Comparison of ENCODE assay signal across 14 cellular contexts in the genomic region with DNA sequence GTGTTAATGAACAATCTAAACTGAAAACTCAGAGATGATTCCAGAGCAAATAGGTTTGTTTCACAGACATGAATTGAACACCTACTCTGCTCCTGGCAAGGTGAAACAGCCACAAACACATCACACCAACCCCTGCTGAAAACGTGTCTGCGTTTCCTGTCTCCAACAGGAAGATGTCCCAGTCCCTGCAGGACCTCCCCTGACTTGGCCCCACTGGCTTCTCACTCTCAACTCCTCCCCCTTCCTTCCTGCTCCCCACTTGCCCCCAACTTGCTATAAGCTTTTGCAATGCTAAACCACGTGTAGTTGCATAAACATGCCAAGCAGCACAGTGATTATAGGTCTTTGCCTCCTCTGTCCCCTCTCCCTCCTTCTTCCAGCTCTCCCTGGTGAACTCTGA.
DNase-seq lines count a peak whose midpoint lies in the region; ATAC-seq, FAIRE-seq and TF ChIP-seq lines count a peak whose summit lies in the region.
"Had no signal": no experiment of that assay in that cellular context is flagged by ENCODE, and none has a peak within 500 bp of the region (broad histone marks: within the 10 kb centered on the region; RNA-seq: fewer than 3 reads in every experiment).

No MANE protein-coding gene starts in this region.

- CTCF ChIA-PET in HepG2 (lab: Yijun Ruan, JAX; ENCODE audit: low intra/inter-chr PET ratio, low total read pairs) = no interaction called here

- no peaks in the 10 kb centered on the region for H3K36me3 Mint-ChIP-seq in immature natural killer cell

- H3K27me3 ChIP-seq in right lobe of liver (no peaks in the 10 kb centered on the region), HepG2 (ENCODE audit: control insufficient read depth in 1 of 2, insufficient read depth in 2 of 2, low read length in 2 of 2) (no peaks in the 10 kb centered on the region), transverse colon (no peaks in the 10 kb centered on the region), dorsolateral prefrontal cortex (peaks cover 0 to 46% (median 6%) of the 10 kb centered on the region in 45 donors)
- H3K27me3 ChIP-seq: gastrocnemius medialis had no signal

- in situ Hi-C loops in HepG2 (cut with HindIII; ENCODE audit: extremely low pct_ligation_motif_present, low pct_unique_long_range_greater_than_20kb) (no loop called here), transverse colon (cut with MboI; ENCODE audit: low pct_ligation_motif_present in 1 of 4, low pct_unique_long_range_greater_than_20kb in 1 of 4, low sequenced_read_pairs in 3 of 4) (no loop called here)

- ATAC-seq in right lobe of liver (peak in 3 of 4 donors; percentile 36 to 50 (median 43)), HepG2 (no peak)
- ATAC-seq: gastrocnemius medialis had no signal

- POLR2A ChIA-PET in HepG2 (lab: Yijun Ruan, JAX) = no interaction called here

- peak overlapping the region; percentile 42 to 80 (median 56) for H3K4me3 Mint-ChIP-seq in immature natural killer cell
- H3K4me3 Mint-ChIP-seq: activated B cell treated with CpG ODN at 0.5 μM for 24 hours had no signal

- no peak for DNase-seq in right lobe of liver
- DNase-seq in HepG2 (ENCODE audit: low spot score) = no peak
- peak; percentile 11 for DNase-seq in activated CD8-positive, alpha-beta memory T cell treated with anti-CD3 and anti-CD28 coated beads, Interleukin-2, amount 50 U/mL, for 1 hour (ENCODE audit: extremely low read depth)
- DNase-seq in immature natural killer cell = peak; percentile 56 to 72 (median 60)
- peak; percentile 9 for DNase-seq in transverse colon
- no peak for DNase-seq in occipital lobe (lab: John Stamatoyannopoulos, UW)
- DNase-seq in dorsolateral prefrontal cortex = no peak
- DNase-seq in head of caudate nucleus = no peak
- DNase-seq: activated B cell treated with CpG ODN at 0.5 μM for 24 hours; effector CD4-positive, alpha-beta T cell; gastrocnemius medialis; kidney; NCI-H1930 had no signal

- TF ChIP-seq CTCF in right lobe of liver (IDR thresholded peaks at IDR 0.05) = no peak
- no peak for TF ChIP-seq CTCF in HepG2 (CRISPR knock-in tag; IDR thresholded peaks at IDR 0.05)
- no peak for TF ChIP-seq CTCF in transverse colon (IDR thresholded peaks at IDR 0.05)
- TF ChIP-seq CTCF in dorsolateral prefrontal cortex (IDR thresholded peaks at IDR 0.05 in 54 of 56, conservative IDR thresholded peaks at IDR 0.05 in 2 of 56; ENCODE audit: low read depth in 1 of 56, partially characterized antibody in 56 of 56) = no peak

- peaks cover 43 to 46% of the 10 kb centered on the region in 2 donors for H3K4me1 Mint-ChIP-seq in immature natural killer cell
- H3K4me1 Mint-ChIP-seq: activated B cell treated with CpG ODN at 0.5 μM for 24 hours had no signal

- TF ChIP-seq POLR2A in right lobe of liver (IDR thresholded peaks at IDR 0.05) = no peak
- TF ChIP-seq POLR2A in HepG2 (IDR thresholded peaks at IDR 0.05; ENCODE audit: insufficient read depth in 1 of 2, low read depth in 2 of 2, low read length in 2 of 2) = no peak
- TF ChIP-seq POLR2A in transverse colon (IDR thresholded peaks at IDR 0.05) = no peak

- no peaks in the 10 kb centered on the region for H3K36me3 ChIP-seq in right lobe of liver
- H3K36me3 ChIP-seq in HepG2 (replicated peaks in 1 of 2; ENCODE audit: control insufficient read depth in 1 of 2, insufficient read depth in 2 of 2, low read length in 2 of 2) = no peaks in the 10 kb centered on the region
- H3K36me3 ChIP-seq in transverse colon = no peaks in the 10 kb centered on the region
- H3K36me3 ChIP-seq: gastrocnemius medialis had no signal

- H3K9me3 Mint-ChIP-seq in immature natural killer cell = no peaks in the 10 kb centered on the region

- TF ChIP-seq EP300 in HepG2 (IDR thresholded peaks at IDR 0.05; ENCODE audit: low read depth in 2 of 2, low read length in 2 of 2) = no peak
- no peak for TF ChIP-seq EP300 in HepG2 (CRISPR knock-in tag; IDR thresholded peaks at IDR 0.05; ENCODE audit: borderline replicate concordance)
- TF ChIP-seq EP300 in transverse colon (IDR thresholded peaks at IDR 0.05; ENCODE audit: low read depth) = no peak

- H3K4me1 ChIP-seq in right lobe of liver (no peaks in the 10 kb centered on the region), HepG2 (ENCODE audit: insufficient read depth, low read length) (no peaks in the 10 kb centered on the region), transverse colon (no peaks in the 10 kb centered on the region)
- H3K4me1 ChIP-seq: gastrocnemius medialis had no signal

- no peak overlapping the region for H2AFZ ChIP-seq in HepG2 (ENCODE audit: low read length)

- BruUV-seq in HepG2 (replicated peaks; lab: Mats Ljungman, UMichigan) = no TSS peak

- H3K9me3 ChIP-seq in right lobe of liver (no peaks in the 10 kb centered on the region), HepG2 (ENCODE audit: low read length) (peaks cover 28% of the 10 kb centered on the region; the same call in 1 of the 2 replicates), transverse colon (no peaks in the 10 kb centered on the region)
- H3K9me3 ChIP-seq: gastrocnemius medialis had no signal

- H3K27ac Mint-ChIP-seq in immature natural killer cell = peak overlapping the region; percentile 6 to 85 (median 68)
- H3K27ac Mint-ChIP-seq: activated B cell treated with CpG ODN at 0.5 μM for 24 hours had no signal

- H3K27ac ChIP-seq in right lobe of liver (no peak overlapping the region), HepG2 (ENCODE audit: extremely low read length, insufficient read depth, low read length) (no peak overlapping the region), transverse colon (no peak overlapping the region), dorsolateral prefrontal cortex (no peak overlapping the region)
- H3K27ac ChIP-seq: gastrocnemius medialis had no signal

- 5% methylated on average over 3 of the region's 3 CpGs for WGBS in right lobe of liver (ENCODE audit: insufficient coverage, low coverage, low lambda C conversion rate, missing lambda C conversion rate)
- 3% methylated on average over 3 of the region's 3 CpGs for WGBS in HepG2 (ENCODE audit: low lambda C conversion rate)
- WGBS in transverse colon (ENCODE audit: low coverage in 1 of 2), 2 donors = 18 to 19% methylated on average over 3 of the region's 3 CpGs

- H3K4me3 ChIP-seq in right lobe of liver (no peak overlapping the region), HepG2 (replicated peaks in 1 of 3; ENCODE audit: insufficient read depth in 1 of 3, low read depth in 2 of 3, low read length in 3 of 3) (no peak overlapping the region), transverse colon (no peak overlapping the region), dorsolateral prefrontal cortex (no peak overlapping the region)
- H3K4me3 ChIP-seq: gastrocnemius medialis had no signal

- no peaks in the 10 kb centered on the region for H3K79me2 ChIP-seq in HepG2 (ENCODE audit: insufficient read depth, low read length)

- H4K20me1 ChIP-seq in HepG2 (ENCODE audit: insufficient read depth, low read length) = no peaks in the 10 kb centered on the region

- FAIRE-seq in HepG2 (lab: Jason Lieb, UNC) = no peak
- FAIRE-seq: astrocyte, kidney had no signal

- no peak for TF ChIP-seq RAD21 in HepG2 (CRISPR knock-in tag; IDR thresholded peaks at IDR 0.05)

- no peak overlapping the region for H3K9ac ChIP-seq in HepG2 (ENCODE audit: insufficient read depth, low read depth, low read length)

- intact Hi-C loops in right lobe of liver (cut with DNase I) = no loop called here
- intact Hi-C loops in HepG2 (cut with micrococcal nuclease; ENCODE audit: unreplicated experiment) = no loop called here
- intact Hi-C loops in transverse colon (cut with DNase I; ENCODE audit: low total_unique reads) = no loop called here
- intact Hi-C loops in dorsolateral prefrontal cortex (cut with DNase I) = no loop called here
- intact Hi-C loops in head of caudate nucleus (cut with DNase I) = no loop called here

- peaks cover 0 to 2% (median 0%) of the 10 kb centered on the region in 3 donors for H3K27me3 Mint-ChIP-seq in immature natural killer cell (ENCODE audit: low read depth in 3 of 3)
- H3K27me3 Mint-ChIP-seq: activated B cell treated with CpG ODN at 0.5 μM for 24 hours had no signal

- no peak overlapping the region for H3K4me2 ChIP-seq in HepG2 (ENCODE audit: low read depth, low read length)

TF ChIP-seq in HepG2, 621 proteins besides CTCF, POLR2A, EP300 and RAD21 (continues in another document):
- TF ChIP-seq PRMT3 (CRISPR knock-in tag; IDR thresholded peaks at IDR 0.05; ENCODE audit: borderline replicate concordance, low read depth) (no peak), ZBTB7A (CRISPR knock-in tag; IDR thresholded peaks at IDR 0.05) (no peak), PAX8 (CRISPR knock-in tag; IDR thresholded peaks at IDR 0.05; ENCODE audit: borderline replicate concordance) (no peak), NKX3-1 (CRISPR knock-in tag; IDR thresholded peaks at IDR 0.05) (no peak), ZNF605 (CRISPR knock-in tag; IDR thresholded peaks at IDR 0.05) (no peak), ZNF263 (CRISPR knock-in tag; IDR thresholded peaks at IDR 0.05) (no peak), EHMT2 (IDR thresholded peaks at IDR 0.05; ENCODE audit: borderline replicate concordance, low read depth, low read length) (no peak), ZIK1 (CRISPR knock-in tag; IDR thresholded peaks at IDR 0.05; ENCODE audit: borderline replicate concordance, low read depth) (no peak)
- TF ChIP-seq, protein P1, sequence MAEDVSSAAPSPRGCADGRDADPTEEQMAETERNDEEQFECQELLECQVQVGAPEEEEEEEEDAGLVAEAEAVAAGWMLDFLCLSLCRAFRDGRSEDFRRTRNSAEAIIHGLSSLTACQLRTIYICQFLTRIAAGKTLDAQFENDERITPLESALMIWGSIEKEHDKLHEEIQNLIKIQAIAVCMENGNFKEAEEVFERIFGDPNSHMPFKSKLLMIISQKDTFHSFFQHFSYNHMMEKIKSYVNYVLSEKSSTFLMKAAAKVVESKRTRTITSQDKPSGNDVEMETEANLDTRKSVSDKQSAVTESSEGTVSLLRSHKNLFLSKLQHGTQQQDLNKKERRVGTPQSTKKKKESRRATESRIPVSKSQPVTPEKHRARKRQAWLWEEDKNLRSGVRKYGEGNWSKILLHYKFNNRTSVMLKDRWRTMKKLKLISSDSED (CRISPR knock-in tag; IDR thresholded peaks at IDR 0.05) = no peak

Comparison
In these comparisons a context has a peak if more than half of its experiments do, and no peak if none do; other contexts are left out.
1. DNase-seq: peak in activated CD8-positive, alpha-beta memory T cell treated with anti-CD3 and anti-CD28 coated beads, Interleukin-2, amount 50 U/mL, for 1 hour (single experiment), immature natural killer cell (3 of 3) and transverse colon (single experiment); none in right lobe of liver (0 of 3), HepG2 (single experiment), occipital lobe (single experiment), dorsolateral prefrontal cortex (0 of 10) and head of caudate nucleus (0 of 42).